ENCODE assay signal across 32 cellular contexts in genomic region chr1:150863765-150864164, GRCh38. TPM values are rescaled to one million over a fixed set of nuclear protein-coding genes. Genes with fewer than 3 reads are reported as not detected.
"Had no signal": no experiment of that assay in that cellular context is flagged by ENCODE, and none has a peak within 500 bp of the region (broad histone marks: within the 10 kb centered on the region; RNA-seq: fewer than 3 reads in every experiment).

No MANE protein-coding gene starts in this region.

- H3K9me3 Mint-ChIP-seq: endodermal cell; memory B cell; natural killer cell; stimulated activated effector memory CD8-positive, alpha-beta T cell treated with anti-CD3 and anti-CD28 coated beads, Interleukin-12 subunit alpha, Interleukin-12 subunit beta, amount 100 ng/mL, for 72 hours; type B pancreatic cell had no signal

- H3K4me3 Mint-ChIP-seq: endodermal cell; memory B cell; natural killer cell; stimulated activated effector memory CD8-positive, alpha-beta T cell treated with anti-CD3 and anti-CD28 coated beads, Interleukin-12 subunit alpha, Interleukin-12 subunit beta, amount 100 ng/mL, for 72 hours; type B pancreatic cell had no signal

- H3K27me3 Mint-ChIP-seq: memory B cell, type B pancreatic cell had no signal

- H3K36me3 Mint-ChIP-seq: natural killer cell had no signal

- ATAC-seq: esophagus mucosa; gastrocnemius medialis; left lobe of liver; natural killer cell; psoas muscle; right cardiac atrium; stimulated activated effector memory CD8-positive, alpha-beta T cell treated with anti-CD3 and anti-CD28 coated beads, Interleukin-12 subunit alpha, Interleukin-12 subunit beta, amount 100 ng/mL, for 72 hours; stimulated activated naive CD8-positive, alpha-beta T cell treated with anti-CD3 and anti-CD28 coated beads, Interleukin-15, Interleukin-2, amounts not matched to agents 100 U/mL and 50 U/mL, for 24 hours had no signal

- DNase-seq: effector CD8-positive, alpha-beta T cell; endodermal cell; foreskin fibroblast; gastrocnemius medialis; head of caudate nucleus; natural killer cell; occipital lobe; ovary; posterior cingulate gyrus; psoas muscle; right cardiac atrium; sigmoid colon; stimulated activated CD4-positive, alpha-beta T cell treated with anti-CD3 and anti-CD28 coated beads, Interleukin-2, amount 100 ng/mL, for 24 hours; stimulated activated CD4-positive, alpha-beta T cell treated with anti-CD3 and anti-CD28 coated beads, Interleukin-4, amount 100 ng/mL, for 24 hours; stimulated activated naive CD8-positive, alpha-beta T cell treated with anti-CD3 and anti-CD28 coated beads, Interleukin-15, Interleukin-2, amounts not matched to agents 100 U/mL and 50 U/mL, for 24 hours; substantia nigra; testis; tibial artery had no signal

- H3K4me1 Mint-ChIP-seq: endodermal cell had no signal

- FAIRE-seq: keratinocyte had no signal

- H3K27ac Mint-ChIP-seq: endodermal cell; memory B cell; natural killer cell; stimulated activated effector memory CD8-positive, alpha-beta T cell treated with anti-CD3 and anti-CD28 coated beads, Interleukin-12 subunit alpha, Interleukin-12 subunit beta, amount 100 ng/mL, for 72 hours; type B pancreatic cell had no signal

RNA-seq across cellular contexts. Expression of gene CTXND2, which starts 23.2 kb away (rescaled TPM):
- total RNA-seq: endodermal cell, esophagus mucosa, gastrocnemius medialis, glomerular endothelial cell, left lobe of liver, liver, lung, mononuclear cell, natural killer cell, occipital lobe, ovary, psoas muscle, renal cortical epithelial cell, right cardiac atrium, sigmoid colon, skeletal muscle tissue, urinary bladder had no signal
- polyA plus RNA-seq: keratinocyte, liver, neural cell, ovary, psoas muscle, right cardiac atrium, sigmoid colon, urinary bladder had no signal
